Comparison of ENCODE assay signal across 2 cellular contexts in genomic region chr20:51729771-51730170, GRCh38.
TF ChIP-seq lines count a peak whose summit lies in the region.

No MANE protein-coding gene starts in this region.

TF ChIP-seq in HEK293, 187 proteins besides CTCF, POLR2A, EP300 and RAD21 (continued from another document):
- TF ChIP-seq ZNF302 (tag by site-specific recombination; IDR thresholded peaks at IDR 0.05; ENCODE audit: low read depth) (no peak), ZBTB6 (tag by site-specific recombination; IDR thresholded peaks at IDR 0.05) (no peak), ZNF398 (tag by site-specific recombination; IDR thresholded peaks at IDR 0.05) (no peak), ZBTB1 (tag by site-specific recombination; IDR thresholded peaks at IDR 0.05) (no peak)

TF ChIP-seq in HepG2, 621 proteins besides CTCF, POLR2A, EP300 and RAD21 (continued from another document):
- TF ChIP-seq ZNF687 (CRISPR knock-in tag; IDR thresholded peaks at IDR 0.05) (peak; percentile 25; the same call in 1 of the 2 replicates), ZFP91 (CRISPR knock-in tag; IDR thresholded peaks at IDR 0.05; ENCODE audit: borderline replicate concordance) (no peak)
